Comparison of ENCODE assay signal across 14 cellular contexts in the genomic region with DNA sequence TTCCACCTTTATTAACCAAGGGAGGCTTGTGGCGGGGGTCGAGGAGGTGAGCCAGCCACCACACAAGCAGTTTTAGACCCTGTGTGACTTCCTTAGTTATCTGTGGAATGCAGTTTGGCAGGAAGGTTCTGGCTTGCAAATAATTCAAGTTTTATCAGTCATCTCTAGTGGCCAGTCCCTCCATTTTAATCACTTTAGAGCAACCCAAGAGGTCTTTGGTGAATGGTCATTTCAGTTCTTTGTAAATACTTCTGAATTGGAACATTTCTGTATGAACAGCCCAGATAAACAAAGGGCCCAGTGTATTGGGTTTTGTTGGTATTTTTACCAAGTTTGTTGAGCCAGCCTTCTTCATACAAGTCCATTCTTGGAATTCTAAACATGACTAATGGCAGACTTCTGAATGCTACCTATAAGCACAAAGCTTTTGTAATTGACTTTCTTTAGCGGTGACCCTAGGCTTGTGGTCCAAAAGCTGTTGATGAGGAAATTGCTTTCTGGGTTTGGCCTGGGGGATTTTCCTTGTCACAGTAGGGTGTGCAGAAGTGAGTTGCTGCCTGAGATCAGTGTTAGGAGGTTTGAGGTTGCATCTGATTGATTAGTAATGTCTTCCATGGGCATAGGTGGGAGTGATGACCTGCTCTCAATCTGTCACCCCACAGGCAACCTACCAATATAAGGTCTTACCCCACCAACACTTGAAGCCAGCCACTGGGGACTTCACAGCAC.
A peak's percentile ranks its signal among the peaks of the same experiment; 100 is the strongest.
DNase-seq lines count a peak whose midpoint lies in the region; ATAC-seq, FAIRE-seq and TF ChIP-seq lines count a peak whose summit lies in the region.
"Had no signal": no experiment of that assay in that cellular context is flagged by ENCODE, and none has a peak within 500 bp of the region (broad histone marks: within the 10 kb centered on the region; RNA-seq: fewer than 3 reads in every experiment).

No MANE protein-coding gene starts in this region.

- H2AK5ac ChIP-seq in mesenchymal stem cell (ENCODE audit: low read length, severe bottlenecking) = no peak overlapping the region

- H3K14ac ChIP-seq in mesenchymal stem cell (ENCODE audit: low read length in 2 of 2) = no peak overlapping the region

- H3K4me2 ChIP-seq in GM12878 (ENCODE audit: control insufficient read depth, insufficient read depth) (peak overlapping the region; percentile 28), mesenchymal stem cell (ENCODE audit: low read length, poor library complexity, severe bottlenecking) (no peak overlapping the region)

- in situ Hi-C loops in GM12878 (cut with MboI) = no loop called here

- no peak overlapping the region for H2BK15ac ChIP-seq in mesenchymal stem cell (ENCODE audit: low read depth, poor library complexity, severe bottlenecking)

- H3K79me1 ChIP-seq in mesenchymal stem cell (replicated peaks; ENCODE audit: low read length, poor library complexity, severe bottlenecking) = peaks cover 2% of the 10 kb centered on the region

- H2BK12ac ChIP-seq in mesenchymal stem cell (ENCODE audit: low read length in 2 of 2) = no peak overlapping the region

- H3K4me1 ChIP-seq in GM12878 (ENCODE audit: control insufficient read depth, insufficient read depth, low read length) = peaks cover 56% of the 10 kb centered on the region
- H3K4me1 ChIP-seq in mesenchymal stem cell (ENCODE audit: control insufficient read depth, insufficient read depth, low read depth, low read length) = peaks cover 7% of the 10 kb centered on the region
- H3K4me1 ChIP-seq in prostate gland (replicated peaks) = no peaks in the 10 kb centered on the region
- no peaks in the 10 kb centered on the region for H3K4me1 ChIP-seq in mucosa of descending colon (ENCODE audit: low read depth)
- H3K4me1 ChIP-seq: BE2C had no signal

- intact Hi-C loops in GM12878 (cut with micrococcal nuclease; ENCODE audit: unreplicated experiment) = loop anchor here (1.0 kb wide), 1 partner anchor 10 kb away; no protein-coding TSS in a partner anchor
- intact Hi-C loops in prostate gland (cut with DNase I) = no loop called here
- intact Hi-C loops in mucosa of descending colon (cut with DNase I, micrococcal nuclease) = no loop called here

- no peak overlapping the region for H4K8ac ChIP-seq in mesenchymal stem cell (ENCODE audit: low read length)

- H3K4me3 ChIP-seq in GM12878 = no peak overlapping the region
- H3K4me3 ChIP-seq in mesenchymal stem cell (ENCODE audit: insufficient read depth in 1 of 2, low read depth in 1 of 2, low read length in 2 of 2) = no peak overlapping the region
- H3K4me3 ChIP-seq in prostate gland = no peak overlapping the region
- H3K4me3 ChIP-seq in mucosa of descending colon = no peak overlapping the region

- TF ChIP-seq CTCF in GM12878 (IDR thresholded peaks at IDR 0.05 in 2 of 3, conservative IDR thresholded peaks at IDR 0.05 in 1 of 3; ENCODE audit: control insufficient read depth in 2 of 3, extremely low read depth in 1 of 3, insufficient read depth in 1 of 3, low read depth in 3 of 3, low read length in 3 of 3) (no peak), prostate gland (IDR thresholded peaks at IDR 0.05) (no peak), mucosa of descending colon (IDR thresholded peaks at IDR 0.05) (no peak)

- H3K9ac ChIP-seq in GM12878 (ENCODE audit: control insufficient read depth, insufficient read depth, low read length) = no peak overlapping the region
- no peak overlapping the region for H3K9ac ChIP-seq in mesenchymal stem cell (ENCODE audit: low read length)

- no peak overlapping the region for H2BK5ac ChIP-seq in mesenchymal stem cell (ENCODE audit: low read depth, low read length, poor library complexity, severe bottlenecking)

- peak; percentile 29 for DNase-seq in AG08395 (ENCODE audit: low spot score)
- no peak for DNase-seq in GM12878 (ENCODE audit: low read depth, low spot score)
- DNase-seq in mesenchymal stem cell = no peak
- DNase-seq in prostate gland (ENCODE audit: low spot score) = no peak
- DNase-seq in mucosa of descending colon = no peak
- DNase-seq: activated CD4-positive, alpha-beta T cell treated with anti-CD3 and anti-CD28 coated beads for 36 hours; BE2C; GF-D8; NCI-H1436 treated with DMSO at 0.1 percent for 48 hours; NCI-H82 had no signal

- ATAC-seq in GM18868 (IDR thresholded peaks at IDR 0.05; ENCODE audit: unreplicated experiment) (peak; percentile 34), GM12878 (peak; percentile 59), GM18517 (IDR thresholded peaks at IDR 0.05; ENCODE audit: unreplicated experiment) (no peak), mucosa of descending colon (no peak), GM21619 (IDR thresholded peaks at IDR 0.05; ENCODE audit: unreplicated experiment) (no peak)
- ATAC-seq: activated CD4-positive, alpha-beta T cell treated with anti-CD3 and anti-CD28 coated beads for 36 hours; natural killer cell treated with Interleukin-12 subunit alpha and Interleukin-12 subunit beta and Interleukin-15 and Interleukin-18, amount 100 ng/mL, for 72 hours had no signal

- TF ChIP-seq EP300 in GM12878 (IDR thresholded peaks at IDR 0.05; ENCODE audit: borderline replicate concordance in 1 of 2, control insufficient read depth in 1 of 2, low read depth in 2 of 2, low read length in 2 of 2) = peak in 1 of 2 experiments; percentile 18; a peak in 1 of 4 replicates

- TF ChIP-seq POLR2A in GM12878 (IDR thresholded peaks at IDR 0.05; ENCODE audit: low read depth, low read length) = no peak
- no peak for TF ChIP-seq POLR2A in prostate gland (IDR thresholded peaks at IDR 0.05)

- H3K18ac ChIP-seq in mesenchymal stem cell (ENCODE audit: low read depth in 1 of 2, low read length in 2 of 2) = no peak overlapping the region

- CTCF ChIA-PET in GM12878 (lab: Yijun Ruan, JAX) = interaction anchor here (0.9 to 2.7 kb wide), 2 partner anchors 11 to 20 kb away, joined by 3 to 9 read pairs; no protein-coding TSS in a partner anchor

- H2AFZ ChIP-seq in GM12878 (ENCODE audit: control insufficient read depth, low read depth, low read length) = peak overlapping the region; percentile 15; the same call in 1 of the 2 replicates
- no peak overlapping the region for H2AFZ ChIP-seq in mesenchymal stem cell (ENCODE audit: low read depth, low read length)

- H3K27ac ChIP-seq in GM12878 (ENCODE audit: control insufficient read depth, insufficient read depth) = peak overlapping the region; percentile 93
- H3K27ac ChIP-seq in mesenchymal stem cell (ENCODE audit: low read length, poor library complexity, severe bottlenecking) = peak overlapping the region; percentile 17
- H3K27ac ChIP-seq in prostate gland = no peak overlapping the region

- 68% methylated on average over 3 of the region's 3 CpGs for WGBS in GM12878 (ENCODE audit: insufficient coverage, insufficient replicate concordance, low lambda C conversion rate, missing lambda C conversion rate)
- 80% methylated on average over 3 of the region's 3 CpGs for WGBS in mesenchymal stem cell
- WGBS in prostate gland = 30% methylated on average over 3 of the region's 3 CpGs

- H3K36me3 ChIP-seq in GM12878 (ENCODE audit: control insufficient read depth in 2 of 2, insufficient read depth in 2 of 2, low read length in 1 of 2) (peaks cover 0 to 4% of the 10 kb centered on the region in 2 experiments; a peak in 2 of 4 replicates), mesenchymal stem cell (ENCODE audit: control insufficient read depth in 1 of 2, insufficient read depth in 2 of 2, low read depth in 1 of 2, low read length in 2 of 2) (peaks cover 15 to 43% of the 10 kb centered on the region in 2 experiments), prostate gland (no peaks in the 10 kb centered on the region), mucosa of descending colon (ENCODE audit: low read depth) (no peaks in the 10 kb centered on the region)
- H3K36me3 ChIP-seq: BE2C had no signal

- FAIRE-seq in GM12878 (lab: Jason Lieb, UNC) = peak; percentile 86

- BruUV-seq in GM12878 (replicated peaks; lab: Mats Ljungman, UMichigan) = TSS peak; percentile 88

- H3K27me3 ChIP-seq in GM12878 (replicated peaks in 1 of 2; ENCODE audit: control insufficient read depth in 2 of 2, insufficient read depth in 2 of 2, low read length in 1 of 2) = no peaks in the 10 kb centered on the region
- H3K27me3 ChIP-seq in mesenchymal stem cell (ENCODE audit: control insufficient read depth in 1 of 2, insufficient read depth in 1 of 2, low read length in 2 of 2) = no peaks in the 10 kb centered on the region
- H3K27me3 ChIP-seq in prostate gland (replicated peaks; ENCODE audit: insufficient read depth) = no peaks in the 10 kb centered on the region
- H3K27me3 ChIP-seq: BE2C had no signal

- H4K20me1 ChIP-seq in GM12878 (ENCODE audit: control insufficient read depth, insufficient read depth) = no peaks in the 10 kb centered on the region

- H3K23ac ChIP-seq in mesenchymal stem cell (ENCODE audit: low read length in 2 of 2) = no peak overlapping the region

- no peaks in the 10 kb centered on the region; the same call in 2 of the 3 replicates for H3K9me3 ChIP-seq in GM12878 (replicated peaks; ENCODE audit: control insufficient read depth, insufficient read depth, low read length)
- no peaks in the 10 kb centered on the region for H3K9me3 ChIP-seq in mesenchymal stem cell (ENCODE audit: control insufficient read depth, low read length)
- no peaks in the 10 kb centered on the region for H3K9me3 ChIP-seq in prostate gland
- no peaks in the 10 kb centered on the region for H3K9me3 ChIP-seq in mucosa of descending colon
- H3K9me3 ChIP-seq: BE2C had no signal

- H4K91ac ChIP-seq in mesenchymal stem cell (ENCODE audit: low read length) = no peak overlapping the region

- TF ChIP-seq RAD21 in GM12878 (IDR thresholded peaks at IDR 0.05; ENCODE audit: insufficient read depth, low read depth, low read length) = no peak

- H3K79me2 ChIP-seq in GM12878 (ENCODE audit: control insufficient read depth, insufficient read depth, low read length) = peaks cover 30% of the 10 kb centered on the region

- H2BK120ac ChIP-seq in mesenchymal stem cell (ENCODE audit: low read depth, low read length) = no peak overlapping the region

- POLR2A ChIA-PET in GM12878 (lab: Charles Lee) = interaction anchor here (0.9 to 6.6 kb wide), 3 partner anchors 8 to 14 kb away, joined by 3 to 51 read pairs (median 44); no protein-coding TSS in a partner anchor

- no peak overlapping the region for H3K4ac ChIP-seq in mesenchymal stem cell (ENCODE audit: low read depth in 1 of 2, low read length in 2 of 2)

- SMC1A ChIA-PET in GM12878 (lab: Charles Lee; ENCODE audit: uncharacterized antibody, unreplicated experiment) = interaction anchor here (0.5 to 2.7 kb wide), 5 partner anchors 10 to 29 kb away, joined by 3 to 21 read pairs (median 4); no protein-coding TSS in a partner anchor

- RAD21 ChIA-PET in GM12878 (lab: Charles Lee; ENCODE audit: unreplicated experiment) = interaction anchor here (1.2 to 8.6 kb wide), 2 partner anchors 11 to 12 kb away, joined by 3 to 99 read pairs; no protein-coding TSS in a partner anchor

TF ChIP-seq in GM12878, 131 proteins besides CTCF, POLR2A, EP300 and RAD21 (continues in another document):
- no peak for TF ChIP-seq SMC3 (IDR thresholded peaks at IDR 0.05; ENCODE audit: borderline replicate concordance, low read length)
- no peak for TF ChIP-seq TCF12 (IDR thresholded peaks at IDR 0.05; ENCODE audit: low read depth, low read length)
- TF ChIP-seq ZSCAN29 (IDR thresholded peaks at IDR 0.05) = no peak
- TF ChIP-seq CHD4 (IDR thresholded peaks at IDR 0.05) = no peak
- no peak for TF ChIP-seq CBX3 (IDR thresholded peaks at IDR 0.05; ENCODE audit: borderline replicate concordance, low read depth)
- TF ChIP-seq KDM1A (IDR thresholded peaks at IDR 0.05; ENCODE audit: borderline replicate concordance) = no peak
- TF ChIP-seq ZNF24 (IDR thresholded peaks at IDR 0.05) = no peak

Comparison
In these comparisons a context has a peak if more than half of its experiments do, and no peak if none do; other contexts are left out.
1. ATAC-seq: peak in GM18868 (single experiment) and GM12878 (single experiment); none in GM18517 (single experiment), mucosa of descending colon (single experiment) and GM21619 (single experiment).
2. H3K27ac ChIP-seq: peak in GM12878 (single experiment) and mesenchymal stem cell (single experiment); none in prostate gland (0 of 2).